Comparison of ENCODE assay signal across 24 cellular contexts in the genomic region with DNA sequence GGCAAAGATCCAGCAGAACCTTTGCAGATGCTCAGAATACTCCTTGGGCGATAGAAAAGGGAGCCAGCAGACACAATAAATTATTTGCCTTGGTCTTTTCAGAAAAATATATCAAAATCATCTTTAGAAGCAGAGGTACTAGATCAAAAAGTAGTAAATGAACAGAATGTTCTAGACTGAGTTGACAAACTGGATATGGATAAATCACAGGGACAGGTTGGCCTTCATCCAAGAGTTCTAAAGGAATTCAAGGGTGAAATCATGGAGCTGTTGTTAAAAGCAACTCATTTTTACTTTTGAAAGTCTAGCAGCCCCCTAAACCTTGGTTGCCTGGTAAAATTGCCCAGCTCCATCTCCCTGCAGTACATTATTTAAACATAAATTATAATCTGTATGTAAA.
DNase-seq lines count a peak whose midpoint lies in the region; ATAC-seq and TF ChIP-seq lines count a peak whose summit lies in the region.
"Had no signal": no experiment of that assay in that cellular context is flagged by ENCODE, and none has a peak within 500 bp of the region (broad histone marks: within the 10 kb centered on the region; RNA-seq: fewer than 3 reads in every experiment).

No MANE protein-coding gene starts in this region.

- no peak overlapping the region for H3K27ac Mint-ChIP-seq in endodermal cell
- H3K27ac Mint-ChIP-seq: activated naive CD8-positive, alpha-beta T cell; B cell; stimulated activated naive CD8-positive, alpha-beta T cell treated with anti-CD3 and anti-CD28 coated beads, Interleukin-15, amount 100 ng/mL, for 72 hours; T-helper 17 cell had no signal

- H3K36me3 Mint-ChIP-seq in endodermal cell (ENCODE audit: low read depth) = no peaks in the 10 kb centered on the region
- H3K36me3 Mint-ChIP-seq: activated naive CD8-positive, alpha-beta T cell had no signal

- H3K4me1 ChIP-seq in body of pancreas = no peaks in the 10 kb centered on the region
- peaks cover 13 to 73% (median 22%) of the 10 kb centered on the region in 3 donors for H3K4me1 ChIP-seq in gastroesophageal sphincter
- H3K4me1 ChIP-seq in tibial artery = peaks cover 0 to 83% (median 24%) of the 10 kb centered on the region in 4 donors
- H3K4me1 ChIP-seq in endodermal cell (ENCODE audit: control insufficient read depth, insufficient read depth, low read length) = peaks cover 18% of the 10 kb centered on the region
- H3K4me1 ChIP-seq: Caco-2 had no signal

- intact Hi-C loops in body of pancreas (cut with DNase I) = no loop called here
- intact Hi-C loops in tibial artery (cut with DNase I; ENCODE audit: low total_unique reads) = no loop called here

- TF ChIP-seq CTCF in body of pancreas (IDR thresholded peaks at IDR 0.05) (no peak), gastroesophageal sphincter (IDR thresholded peaks at IDR 0.05) (no peak), tibial artery (IDR thresholded peaks at IDR 0.05) (no peak), endodermal cell (conservative IDR thresholded peaks at IDR 0.05) (no peak)

- no peak overlapping the region for H3K4me3 Mint-ChIP-seq in endodermal cell
- H3K4me3 Mint-ChIP-seq: activated naive CD8-positive, alpha-beta T cell; B cell; stimulated activated naive CD8-positive, alpha-beta T cell treated with anti-CD3 and anti-CD28 coated beads, Interleukin-15, amount 100 ng/mL, for 72 hours; T-helper 17 cell had no signal

- peak; percentile 58 for DNase-seq in M059J (ENCODE audit: low read depth)
- peak in 3 of 4 donors; percentile 12 to 51 (median 31) for DNase-seq in body of pancreas
- no peak for DNase-seq in tibial artery
- DNase-seq in NCI-H446 (lab: John Stamatoyannopoulos, UW) = no peak
- DNase-seq in NCI-H748 (lab: John Stamatoyannopoulos, UW; ENCODE audit: unreplicated experiment) = no peak
- no peak for DNase-seq in endodermal cell
- DNase-seq: Caco-2; caudate nucleus; effector CD4-positive, alpha-beta T cell; KG1; left cardiac atrium; NCI-H1105; NCI-H2081 treated with DMSO at 0.1 percent for 48 hours; NCI-H524; nucleus accumbens; right cardiac atrium; SHP77; stimulated activated CD4-positive, alpha-beta T cell treated with anti-CD3 and anti-CD28 coated beads, Interleukin-1b, Interleukin-23, amount 100 ng/mL, for 48 hours; stimulated activated naive CD8-positive, alpha-beta T cell treated with anti-CD3 and anti-CD28 coated beads, Interleukin-15, amount 100 ng/mL, for 72 hours; T-helper 17 cell had no signal

- no peaks in the 10 kb centered on the region for H3K9me3 Mint-ChIP-seq in endodermal cell
- H3K9me3 Mint-ChIP-seq: stimulated activated naive CD8-positive, alpha-beta T cell treated with anti-CD3 and anti-CD28 coated beads, Interleukin-15, amount 100 ng/mL, for 72 hours had no signal

- 86 to 91% methylated on average over 1 of the region's 1 CpG for WGBS in body of pancreas, 2 donors
- whole genome bisulfite sequencing in gastroesophageal sphincter (ENCODE audit: low coverage in 1 of 2), 2 donors = 75 to 100% methylated on average over 1 of the region's 1 CpG
- 100% methylated on average over 1 of the region's 1 CpG for WGBS in endodermal cell (ENCODE audit: insufficient coverage in 1 of 2, insufficient read length in 1 of 2), 2 experiments

- H3K27me3 Mint-ChIP-seq in endodermal cell (ENCODE audit: insufficient read depth) = no peaks in the 10 kb centered on the region

- ATAC-seq in body of pancreas (peak; percentile 40), gastroesophageal sphincter (no peak)
- ATAC-seq: activated CD4-positive, CD25-positive, alpha-beta regulatory T cell treated with anti-CD3 and anti-CD28 coated beads, Interleukin-2, amount 50 U/mL, for 24 hours; left cardiac atrium; right cardiac atrium; stimulated activated naive CD8-positive, alpha-beta T cell treated with anti-CD3 and anti-CD28 coated beads, Interleukin-15, amount 100 ng/mL, for 72 hours; T-helper 17 cell had no signal

- H3K9me3 ChIP-seq in body of pancreas (no peaks in the 10 kb centered on the region), gastroesophageal sphincter (no peaks in the 10 kb centered on the region), tibial artery (no peaks in the 10 kb centered on the region), endodermal cell (ENCODE audit: control insufficient read depth, low read length) (no peaks in the 10 kb centered on the region)
- H3K9me3 ChIP-seq: Caco-2 had no signal

- peaks cover 28% of the 10 kb centered on the region for H3K4me1 Mint-ChIP-seq in endodermal cell
- H3K4me1 Mint-ChIP-seq: B cell; stimulated activated naive CD8-positive, alpha-beta T cell treated with anti-CD3 and anti-CD28 coated beads, Interleukin-15, amount 100 ng/mL, for 72 hours had no signal

- no peak for TF ChIP-seq POLR2A in body of pancreas (IDR thresholded peaks at IDR 0.05)
- TF ChIP-seq POLR2A in gastroesophageal sphincter (IDR thresholded peaks at IDR 0.05) = no peak

- no peaks in the 10 kb centered on the region for H3K27me3 ChIP-seq in body of pancreas
- H3K27me3 ChIP-seq in gastroesophageal sphincter = no peaks in the 10 kb centered on the region
- no peaks in the 10 kb centered on the region for H3K27me3 ChIP-seq in tibial artery
- H3K27me3 ChIP-seq in endodermal cell (ENCODE audit: control insufficient read depth, insufficient read depth, low read length, poor library complexity, severe bottlenecking) = no peaks in the 10 kb centered on the region

- TF ChIP-seq EP300 in gastroesophageal sphincter (IDR thresholded peaks at IDR 0.05) = no peak

- H3K36me3 ChIP-seq in body of pancreas (replicated peaks in 1 of 2; ENCODE audit: insufficient read depth in 1 of 2, low read depth in 2 of 2) = no peaks in the 10 kb centered on the region
- no peaks in the 10 kb centered on the region for H3K36me3 ChIP-seq in gastroesophageal sphincter
- H3K36me3 ChIP-seq in tibial artery = no peaks in the 10 kb centered on the region
- peaks cover 3% of the 10 kb centered on the region for H3K36me3 ChIP-seq in endodermal cell (ENCODE audit: control insufficient read depth, insufficient read depth, low read length)

- no peak overlapping the region for H3K9ac ChIP-seq in endodermal cell (ENCODE audit: extremely low read depth, low read length, poor library complexity, severe bottlenecking)

- no peak overlapping the region for H3K27ac ChIP-seq in body of pancreas
- peak overlapping the region; percentile 6 to 52 (median 28) for H3K27ac ChIP-seq in gastroesophageal sphincter
- H3K27ac ChIP-seq in tibial artery = peak overlapping the region; percentile 74 to 79
- H3K27ac ChIP-seq in endodermal cell (ENCODE audit: low read depth, low read length) = no peak overlapping the region

- H3K4me3 ChIP-seq in body of pancreas = no peak overlapping the region
- no peak overlapping the region for H3K4me3 ChIP-seq in gastroesophageal sphincter
- H3K4me3 ChIP-seq in tibial artery = no peak overlapping the region
- no peak overlapping the region for H3K4me3 ChIP-seq in endodermal cell (ENCODE audit: low read length)

Comparison
In these comparisons a context has a peak if more than half of its experiments do, and no peak if none do; other contexts are left out.
1. DNase-seq: peak in M059J (single experiment) and body of pancreas (3 of 4); none in tibial artery (0 of 2), NCI-H446 (0 of 2), NCI-H748 (single experiment) and endodermal cell (single experiment).
2. H3K27ac ChIP-seq: peak in gastroesophageal sphincter (4 of 4) and tibial artery (2 of 2); none in body of pancreas (0 of 4) and endodermal cell (single experiment).